In the genomic region with DNA sequence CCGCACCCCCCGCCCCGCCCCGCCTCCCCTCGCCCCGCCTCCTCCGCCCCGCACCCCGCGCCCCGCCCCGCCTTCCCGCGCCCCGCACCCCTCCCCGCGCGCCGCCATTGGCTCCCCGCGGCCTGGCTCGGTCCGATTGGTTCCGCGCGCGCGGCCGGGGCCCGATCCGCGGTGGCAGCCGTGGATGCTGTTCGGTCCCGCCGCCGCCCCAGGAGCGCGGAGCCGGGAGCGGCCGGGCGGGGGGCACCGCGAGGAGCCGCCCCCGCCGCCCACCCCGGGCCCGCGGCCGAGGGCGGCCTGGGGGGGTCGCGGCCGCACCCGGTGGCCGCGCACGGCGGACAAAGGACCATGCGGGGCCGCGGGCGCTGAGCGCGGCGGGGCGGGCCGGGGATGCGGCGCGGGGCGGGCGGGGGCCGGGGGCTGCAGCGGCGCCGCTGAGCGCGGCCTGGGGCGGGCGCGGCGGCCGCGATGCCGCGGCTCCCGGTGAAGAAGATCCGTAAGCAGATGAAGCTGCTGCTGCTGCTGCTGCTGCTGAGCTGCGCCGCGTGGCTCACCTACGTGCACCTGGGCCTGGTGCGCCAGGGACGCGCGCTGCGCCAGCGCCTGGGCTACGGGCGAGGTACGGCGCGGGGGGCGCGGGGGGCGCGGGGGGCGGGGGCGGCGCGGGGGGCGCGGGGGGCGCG, we compare ENCODE assay signal across 8 cellular contexts. TPM values are rescaled to one million over a fixed set of nuclear protein-coding genes. Genes with fewer than 3 reads are reported as not detected.
DNase-seq lines count a peak whose midpoint lies in the region; ATAC-seq and TF ChIP-seq lines count a peak whose summit lies in the region.

A gene with protein sequence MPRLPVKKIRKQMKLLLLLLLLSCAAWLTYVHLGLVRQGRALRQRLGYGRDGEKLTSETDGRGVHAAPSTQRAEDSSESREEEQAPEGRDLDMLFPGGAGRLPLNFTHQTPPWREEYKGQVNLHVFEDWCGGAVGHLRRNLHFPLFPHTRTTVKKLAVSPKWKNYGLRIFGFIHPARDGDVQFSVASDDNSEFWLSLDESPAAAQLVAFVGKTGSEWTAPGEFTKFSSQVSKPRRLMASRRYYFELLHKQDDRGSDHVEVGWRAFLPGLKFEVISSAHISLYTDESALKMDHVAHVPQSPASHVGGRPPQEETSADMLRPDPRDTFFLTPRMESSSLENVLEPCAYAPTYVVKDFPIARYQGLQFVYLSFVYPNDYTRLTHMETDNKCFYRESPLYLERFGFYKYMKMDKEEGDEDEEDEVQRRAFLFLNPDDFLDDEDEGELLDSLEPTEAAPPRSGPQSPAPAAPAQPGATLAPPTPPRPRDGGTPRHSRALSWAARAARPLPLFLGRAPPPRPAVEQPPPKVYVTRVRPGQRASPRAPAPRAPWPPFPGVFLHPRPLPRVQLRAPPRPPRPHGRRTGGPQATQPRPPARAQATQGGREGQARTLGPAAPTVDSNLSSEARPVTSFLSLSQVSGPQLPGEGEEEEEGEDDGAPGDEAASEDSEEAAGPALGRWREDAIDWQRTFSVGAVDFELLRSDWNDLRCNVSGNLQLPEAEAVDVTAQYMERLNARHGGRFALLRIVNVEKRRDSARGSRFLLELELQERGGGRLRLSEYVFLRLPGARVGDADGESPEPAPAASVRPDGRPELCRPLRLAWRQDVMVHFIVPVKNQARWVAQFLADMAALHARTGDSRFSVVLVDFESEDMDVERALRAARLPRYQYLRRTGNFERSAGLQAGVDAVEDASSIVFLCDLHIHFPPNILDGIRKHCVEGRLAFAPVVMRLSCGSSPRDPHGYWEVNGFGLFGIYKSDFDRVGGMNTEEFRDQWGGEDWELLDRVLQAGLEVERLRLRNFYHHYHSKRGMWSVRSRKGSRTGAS (plus strand): TSS at position 164 of the 683 bp plus-strand sequence. CDS start 305 bp downstream, at position 469.

- CTCF ChIA-PET in activated CD8-positive, alpha-beta memory T cell treated with anti-CD3 and anti-CD28 coated beads, Interleukin-2, amount 10 ng/mL, durations not matched to agents 7 days and 5 days (lab: Charles Lee) = interaction anchor here (1.2 kb wide), 1 partner anchor 79 kb away, joined by 4 read pairs; no protein-coding TSS in a partner anchor

- peaks cover 44% of the 10 kb centered on the region for H3K27me3 Mint-ChIP-seq in activated CD8-positive, alpha-beta memory T cell treated with anti-CD3 and anti-CD28 coated beads, Interleukin-2, amount 10 ng/mL, durations not matched to agents 7 days and 5 days
- H3K27me3 Mint-ChIP-seq in neural progenitor cell (ENCODE audit: insufficient read depth, low read depth) = peaks cover 13% of the 10 kb centered on the region

- no peaks in the 10 kb centered on the region for H3K36me3 Mint-ChIP-seq in activated CD8-positive, alpha-beta memory T cell treated with anti-CD3 and anti-CD28 coated beads, Interleukin-2, amount 10 ng/mL, durations not matched to agents 7 days and 5 days
- H3K36me3 Mint-ChIP-seq in neural progenitor cell = peaks cover 19% of the 10 kb centered on the region

- H3K27ac ChIP-seq in neural progenitor cell = peak within 1 kb of the TSS; percentile 16

- no peak for TF ChIP-seq CTCF in neural progenitor cell (IDR thresholded peaks at IDR 0.05)

- no peak for DNase-seq in activated CD8-positive, alpha-beta memory T cell treated with anti-CD3 and anti-CD28 coated beads, Interleukin-2, amount 10 ng/mL, durations not matched to agents 7 days and 5 days
- DNase-seq in activated CD8-positive, alpha-beta memory T cell treated with anti-CD3 and anti-CD28 coated beads, Interleukin-2, amount 50 U/mL, for 4 hours = no peak
- DNase-seq in T-helper 9 cell (peak; percentile 37), epidermal melanocyte (ENCODE audit: insufficient read length, low spot score) (peak; percentile 86), neural progenitor cell (ENCODE audit: low spot score) (peak; percentile 78), islet precursor cell (no peak), OCI-M1 (lab: John Stamatoyannopoulos, UW) (no peak)

- H3K4me3 Mint-ChIP-seq in activated CD8-positive, alpha-beta memory T cell treated with anti-CD3 and anti-CD28 coated beads, Interleukin-2, amount 10 ng/mL, durations not matched to agents 7 days and 5 days = no peak within 1 kb of the TSS
- H3K4me3 Mint-ChIP-seq in neural progenitor cell = peak within 1 kb of the TSS; percentile 96

- H3K4me1 Mint-ChIP-seq in activated CD8-positive, alpha-beta memory T cell treated with anti-CD3 and anti-CD28 coated beads, Interleukin-2, amount 10 ng/mL, durations not matched to agents 7 days and 5 days = peaks cover 2% of the 10 kb centered on the region
- peaks cover 28% of the 10 kb centered on the region for H3K4me1 Mint-ChIP-seq in neural progenitor cell

- H3K27me3 ChIP-seq in neural progenitor cell = no peaks in the 10 kb centered on the region

- peak within 1 kb of the TSS; percentile 91 for H3K4me2 ChIP-seq in neural progenitor cell

- peak within 1 kb of the TSS; percentile 64 for H3K9ac ChIP-seq in neural progenitor cell

- H3K9me3 ChIP-seq in neural progenitor cell (ENCODE audit: low read depth) = no peaks in the 10 kb centered on the region

- H3F3A ChIP-seq in neural progenitor cell (ENCODE audit: low read depth) = peaks cover 22% of the 10 kb centered on the region

- H3K27ac Mint-ChIP-seq in activated CD8-positive, alpha-beta memory T cell treated with anti-CD3 and anti-CD28 coated beads, Interleukin-2, amount 10 ng/mL, durations not matched to agents 7 days and 5 days = peak within 1 kb of the TSS; percentile 21
- peak within 1 kb of the TSS; percentile 95 for H3K27ac Mint-ChIP-seq in neural progenitor cell

- H3K4me3 ChIP-seq in neural progenitor cell = peak within 1 kb of the TSS; percentile 81

- no peak for ATAC-seq in activated CD8-positive, alpha-beta memory T cell treated with anti-CD3 and anti-CD28 coated beads, Interleukin-2, amount 10 ng/mL, durations not matched to agents 7 days and 5 days
- ATAC-seq in HG03108 (IDR thresholded peaks at IDR 0.05; ENCODE audit: unreplicated experiment) = no peak

- H4K20me1 ChIP-seq in neural progenitor cell (ENCODE audit: low read depth) = peaks cover 15% of the 10 kb centered on the region

- H2AFZ ChIP-seq in neural progenitor cell (replicated peaks) = no peak within 1 kb of the TSS

- no peaks in the 10 kb centered on the region for H3K36me3 ChIP-seq in neural progenitor cell

- H3K79me2 ChIP-seq in neural progenitor cell (ENCODE audit: low read depth) = peaks cover 16% of the 10 kb centered on the region

- no peaks in the 10 kb centered on the region for H3K9me3 Mint-ChIP-seq in activated CD8-positive, alpha-beta memory T cell treated with anti-CD3 and anti-CD28 coated beads, Interleukin-2, amount 10 ng/mL, durations not matched to agents 7 days and 5 days (ENCODE audit: low read depth)
- H3K9me3 Mint-ChIP-seq in neural progenitor cell = peaks cover 8% of the 10 kb centered on the region

- peaks cover 10% of the 10 kb centered on the region for H3K4me1 ChIP-seq in neural progenitor cell

RNA-seq across cellular contexts. Expression of the gene that starts here (rescaled TPM):
- under 1 TPM in 1 of 2 experiments, not detected in 1; 0.32 TPM for total RNA-seq in activated CD8-positive, alpha-beta memory T cell treated with anti-CD3 and anti-CD28 coated beads, Interleukin-2, amount 10 ng/mL, durations not matched to agents 7 days and 5 days
- 16.4 and 110 TPM in 2 replicates for total RNA-seq in neural progenitor cell (ENCODE audit: low replicate concordance)

Comparison
In these comparisons a context has a peak if more than half of its experiments do, and no peak if none do; other contexts are left out.
1. RNA of the gene that starts here (total RNA-seq): 16.4 to 110 TPM in neural progenitor cell; 0.32 TPM in activated CD8-positive, alpha-beta memory T cell treated with anti-CD3 and anti-CD28 coated beads, Interleukin-2, amount 10 ng/mL, durations not matched to agents 7 days and 5 days; every median in the first group is over 10 times any median in the second.
2. DNase-seq: peak in T-helper 9 cell (single experiment), epidermal melanocyte (single experiment) and neural progenitor cell (single experiment); none in activated CD8-positive, alpha-beta memory T cell treated with anti-CD3 and anti-CD28 coated beads, Interleukin-2, amount 10 ng/mL, durations not matched to agents 7 days and 5 days (single experiment), activated CD8-positive, alpha-beta memory T cell treated with anti-CD3 and anti-CD28 coated beads, Interleukin-2, amount 50 U/mL, for 4 hours (single experiment), islet precursor cell (single experiment) and OCI-M1 (single experiment).